Comparison of ENCODE assay signal across 10 cellular contexts in genomic region chr18:10131783-10132381, GRCh38.
A peak's percentile ranks its signal among the peaks of the same experiment; 100 is the strongest.
DNase-seq lines count a peak whose midpoint lies in the region; ATAC-seq and TF ChIP-seq lines count a peak whose summit lies in the region.
"Had no signal": no experiment of that assay in that cellular context is flagged by ENCODE, and none has a peak within 500 bp of the region (broad histone marks: within the 10 kb centered on the region; RNA-seq: fewer than 3 reads in every experiment).

No MANE protein-coding gene starts in this region.

- peaks cover 19% of the 10 kb centered on the region for H3K4me1 ChIP-seq in GM23338 (ENCODE audit: insufficient read depth)

- no peaks in the 10 kb centered on the region for H3K79me2 ChIP-seq in GM23338 (replicated peaks; ENCODE audit: insufficient read depth)

- no peak for TF ChIP-seq CTCF in GM23338 (conservative IDR thresholded peaks at IDR 0.05; ENCODE audit: low read depth in 2 of 2)

- ATAC-seq in GM23338 (peak; percentile 94), GM18873 (IDR thresholded peaks at IDR 0.05; ENCODE audit: low FRiP score, unreplicated experiment) (no peak)
- no peak for ATAC-seq in activated naive CD8-positive, alpha-beta T cell treated with anti-CD3 and anti-CD28 coated beads, Interleukin-2, amount 10 ng/mL, durations not matched to agents 7 days and 5 days (ENCODE audit: low read depth)

- DNase-seq in GM23338 (ENCODE audit: low spot score) (peak; percentile 61), retina (peak; percentile 79), G401 (ENCODE audit: low spot score) (no peak), NAMALWA (ENCODE audit: low spot score) (no peak)
- DNase-seq in activated naive CD8-positive, alpha-beta T cell treated with anti-CD3 and anti-CD28 coated beads, Interleukin-2, amount 10 ng/mL, durations not matched to agents 7 days and 5 days = no peak
- DNase-seq in stimulated activated CD4-positive, alpha-beta T cell treated with anti-CD3 and anti-CD28 coated beads, Interleukin-2, amount 100 ng/mL, for 24 hours = no peak
- DNase-seq: GDM1 had no signal

- POLR2A ChIA-PET in activated naive CD8-positive, alpha-beta T cell treated with anti-CD3 and anti-CD28 coated beads, Interleukin-2, amount 10 ng/mL, durations not matched to agents 7 days and 5 days (lab: Charles Lee) = no interaction called here

- peak overlapping the region; percentile 76 for H3K4me3 ChIP-seq in GM23338
- H3K4me3 ChIP-seq in iPS-11a (ENCODE audit: low read depth, low read length) = peak overlapping the region; percentile 42

- H3K4me2 ChIP-seq in GM23338 = peak overlapping the region; percentile 98

- no peak overlapping the region for H3K27ac ChIP-seq in GM23338 (ENCODE audit: low read depth)
- H3K27ac ChIP-seq: neutrophil had no signal

- H3K9me2 ChIP-seq in GM23338 (ENCODE audit: insufficient read depth) = no peaks in the 10 kb centered on the region

- H3K27me3 Mint-ChIP-seq in GM23338 (ENCODE audit: insufficient read depth, low read depth, poor library complexity) = peaks cover 13% of the 10 kb centered on the region
- peaks cover 30% of the 10 kb centered on the region for H3K27me3 Mint-ChIP-seq in activated naive CD8-positive, alpha-beta T cell treated with anti-CD3 and anti-CD28 coated beads, Interleukin-2, amount 10 ng/mL, durations not matched to agents 7 days and 5 days

- H3K4me1 Mint-ChIP-seq in GM23338 = peaks cover 21% of the 10 kb centered on the region
- H3K4me1 Mint-ChIP-seq in activated naive CD8-positive, alpha-beta T cell treated with anti-CD3 and anti-CD28 coated beads, Interleukin-2, amount 10 ng/mL, durations not matched to agents 7 days and 5 days = no peaks in the 10 kb centered on the region

- peak overlapping the region; percentile 99 for H2AFZ ChIP-seq in GM23338

- no peaks in the 10 kb centered on the region for H3F3A ChIP-seq in GM23338 (replicated peaks; ENCODE audit: low read depth)

- peak overlapping the region; percentile 75 for H3K4me3 Mint-ChIP-seq in GM23338
- H3K4me3 Mint-ChIP-seq in activated naive CD8-positive, alpha-beta T cell treated with anti-CD3 and anti-CD28 coated beads, Interleukin-2, amount 10 ng/mL, durations not matched to agents 7 days and 5 days = peak overlapping the region; percentile 32

- H3K36me3 Mint-ChIP-seq in GM23338 (ENCODE audit: low read depth) = no peaks in the 10 kb centered on the region
- no peaks in the 10 kb centered on the region for H3K36me3 Mint-ChIP-seq in activated naive CD8-positive, alpha-beta T cell treated with anti-CD3 and anti-CD28 coated beads, Interleukin-2, amount 10 ng/mL, durations not matched to agents 7 days and 5 days

- in situ Hi-C loops in G401 (cut with HindIII; ENCODE audit: low sequenced_read_pairs) = no loop called here

- H3K27ac Mint-ChIP-seq in GM23338 = no peak overlapping the region
- H3K27ac Mint-ChIP-seq in activated naive CD8-positive, alpha-beta T cell treated with anti-CD3 and anti-CD28 coated beads, Interleukin-2, amount 10 ng/mL, durations not matched to agents 7 days and 5 days = no peak overlapping the region

- no peaks in the 10 kb centered on the region for H4K20me1 ChIP-seq in GM23338 (replicated peaks; ENCODE audit: insufficient read depth)

- no peaks in the 10 kb centered on the region for H3K9me3 Mint-ChIP-seq in GM23338
- no peaks in the 10 kb centered on the region for H3K9me3 Mint-ChIP-seq in activated naive CD8-positive, alpha-beta T cell treated with anti-CD3 and anti-CD28 coated beads, Interleukin-2, amount 10 ng/mL, durations not matched to agents 7 days and 5 days

- peaks cover 15% of the 10 kb centered on the region for H3K27me3 ChIP-seq in GM23338 (ENCODE audit: insufficient read depth)

- no peaks in the 10 kb centered on the region for H3K36me3 ChIP-seq in GM23338 (ENCODE audit: insufficient read depth)
- H3K36me3 ChIP-seq: neutrophil had no signal

TF ChIP-seq in GM23338, 12 proteins besides CTCF, POLR2A, EP300 and RAD21 (continues in another document):
- no peak for TF ChIP-seq ZNF114 (CRISPR knock-in tag; IDR thresholded peaks at IDR 0.05)
- TF ChIP-seq EZH2 (IDR thresholded peaks at IDR 0.05; ENCODE audit: low read depth, unreplicated experiment) = no peak
- no peak for TF ChIP-seq ETS1 (IDR thresholded peaks at IDR 0.05)
- TF ChIP-seq POLR2AphosphoS5 (IDR thresholded peaks at IDR 0.05; ENCODE audit: low read depth) = no peak
- no peak for TF ChIP-seq EZH2phosphoT487 (IDR thresholded peaks at IDR 0.05; ENCODE audit: unreplicated experiment)
- no peak for TF ChIP-seq REST (IDR thresholded peaks at IDR 0.05; ENCODE audit: unreplicated experiment)
- no peak for TF ChIP-seq CREB1 (CRISPR knock-in tag; IDR thresholded peaks at IDR 0.05; ENCODE audit: low read depth)
- no peak for TF ChIP-seq STAT1 (IDR thresholded peaks at IDR 0.05; ENCODE audit: unreplicated experiment)
- no peak for TF ChIP-seq JUNB (IDR thresholded peaks at IDR 0.05; ENCODE audit: unreplicated experiment)
- TF ChIP-seq ZNF331 (CRISPR knock-in tag; IDR thresholded peaks at IDR 0.05; ENCODE audit: low read depth) = no peak
- TF ChIP-seq NANOG (IDR thresholded peaks at IDR 0.05; ENCODE audit: borderline replicate concordance) = no peak

Comparison
In these comparisons a context has a peak if more than half of its experiments do, and no peak if none do; other contexts are left out.
1. DNase-seq: peak in GM23338 (single experiment) and retina (single experiment); none in activated naive CD8-positive, alpha-beta T cell treated with anti-CD3 and anti-CD28 coated beads, Interleukin-2, amount 10 ng/mL, durations not matched to agents 7 days and 5 days (single experiment), G401 (single experiment), NAMALWA (single experiment) and stimulated activated CD4-positive, alpha-beta T cell treated with anti-CD3 and anti-CD28 coated beads, Interleukin-2, amount 100 ng/mL, for 24 hours (0 of 2).